Comparison of ENCODE assay signal across 1 cellular context in the genomic region with DNA sequence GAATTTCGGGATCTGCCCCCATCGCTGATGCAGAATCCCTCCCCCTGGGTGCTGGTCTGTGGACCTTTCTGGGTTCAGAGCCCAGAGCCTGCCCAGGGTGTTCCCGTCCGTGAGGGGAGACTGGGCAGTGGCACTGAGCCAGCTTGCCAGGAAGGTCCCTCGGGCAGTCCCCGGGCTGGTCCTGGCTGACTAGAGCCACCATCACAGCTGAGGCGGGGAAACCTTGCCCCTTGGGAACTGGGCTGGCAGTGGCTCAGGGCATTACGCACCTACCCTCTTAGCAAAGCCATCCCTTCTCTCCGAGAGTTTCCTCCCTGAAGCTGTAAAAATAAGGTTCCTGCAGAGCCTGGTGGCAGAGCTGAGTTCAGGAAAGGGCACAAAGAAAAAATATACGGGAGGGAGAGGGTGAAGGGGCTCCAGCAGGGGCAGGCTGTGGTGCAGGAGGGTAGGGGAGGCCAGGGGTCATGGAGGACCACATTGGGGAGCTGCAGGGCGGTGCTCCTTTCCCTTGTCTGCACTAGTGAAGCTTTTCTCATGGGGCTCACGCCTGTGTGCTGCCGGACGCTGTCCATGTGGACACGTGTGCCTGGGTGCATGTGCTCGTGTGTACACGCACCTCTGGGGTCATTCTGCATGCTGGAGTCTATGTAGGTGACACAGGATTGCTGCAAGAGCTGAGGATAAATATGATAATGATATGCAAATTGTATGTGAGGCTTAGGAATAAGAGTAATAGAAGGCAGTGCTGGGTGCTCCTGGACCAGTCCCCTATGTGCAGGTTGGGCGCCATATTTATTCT.
TF ChIP-seq lines count a peak whose summit lies in the region.

No MANE protein-coding gene starts in this region.

TF ChIP-seq in SK-N-SH, 30 proteins besides CTCF, POLR2A, EP300 and RAD21 (continued from another document):
- no peak for TF ChIP-seq IRF3 (IDR thresholded peaks at IDR 0.05; ENCODE audit: low read depth, low read length)
- TF ChIP-seq, protein P1, sequence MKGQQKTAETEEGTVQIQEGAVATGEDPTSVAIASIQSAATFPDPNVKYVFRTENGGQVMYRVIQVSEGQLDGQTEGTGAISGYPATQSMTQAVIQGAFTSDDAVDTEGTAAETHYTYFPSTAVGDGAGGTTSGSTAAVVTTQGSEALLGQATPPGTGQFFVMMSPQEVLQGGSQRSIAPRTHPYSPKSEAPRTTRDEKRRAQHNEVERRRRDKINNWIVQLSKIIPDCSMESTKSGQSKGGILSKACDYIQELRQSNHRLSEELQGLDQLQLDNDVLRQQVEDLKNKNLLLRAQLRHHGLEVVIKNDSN (IDR thresholded peaks at IDR 0.05; ENCODE audit: borderline replicate concordance, low read depth): no peak
- TF ChIP-seq POLR2AphosphoS5 (IDR thresholded peaks at IDR 0.05; ENCODE audit: low read depth, low read length): no peak
- no peak for TF ChIP-seq GATA2 (CRISPR knock-in tag; IDR thresholded peaks at IDR 0.05)
- TF ChIP-seq GABPA (IDR thresholded peaks at IDR 0.05; ENCODE audit: low read depth): no peak
- TF ChIP-seq MAX (IDR thresholded peaks at IDR 0.05; ENCODE audit: low read depth): no peak
- no peak for TF ChIP-seq MXI1 (IDR thresholded peaks at IDR 0.05; ENCODE audit: low read depth, low read length)
